In the genomic region with DNA sequence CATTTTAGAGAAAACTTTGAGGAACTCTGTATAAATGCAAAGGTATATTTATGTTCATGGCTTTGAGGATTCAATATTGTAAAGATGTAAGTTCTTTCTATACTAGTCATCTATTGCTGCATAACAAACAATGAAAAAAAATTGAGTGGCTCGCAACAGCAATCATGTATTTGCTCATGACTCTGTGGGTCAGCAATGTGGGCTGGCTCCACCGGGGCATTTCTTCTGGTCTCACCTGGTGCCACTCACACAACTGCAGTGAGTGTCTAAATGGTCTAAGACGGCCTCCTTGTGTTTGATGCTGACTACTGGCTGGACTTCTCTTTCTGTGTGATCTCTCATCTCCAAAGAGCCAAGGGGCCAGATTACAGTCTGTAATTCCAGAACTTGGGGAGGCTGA, we compare ENCODE assay signal across 27 cellular contexts. TPM values are rescaled to one million over a fixed set of nuclear protein-coding genes. Genes with fewer than 3 reads are reported as not detected.
DNase-seq lines count a peak whose midpoint lies in the region; ATAC-seq lines count a peak whose summit lies in the region.
"Had no signal": no experiment of that assay in that cellular context is flagged by ENCODE, and none has a peak within 500 bp of the region (broad histone marks: within the 10 kb centered on the region; RNA-seq: fewer than 3 reads in every experiment).

No MANE protein-coding gene starts in this region.

- H3K27me3 Mint-ChIP-seq in activated CD4-positive, alpha-beta T cell treated with anti-CD3 and anti-CD28 coated beads, Interleukin-2, amount 10 ng/mL, durations not matched to agents 24 days and 14 days = peaks cover 5% of the 10 kb centered on the region

- H3K9ac ChIP-seq in adipocyte (ENCODE audit: low read length) = no peak overlapping the region

- no peak overlapping the region for H3K27ac Mint-ChIP-seq in activated CD4-positive, alpha-beta T cell treated with anti-CD3 and anti-CD28 coated beads, Interleukin-2, amount 10 ng/mL, durations not matched to agents 24 days and 14 days
- H3K27ac Mint-ChIP-seq: CD8-positive, alpha-beta T cell had no signal

- H3K4me3 Mint-ChIP-seq in activated CD4-positive, alpha-beta T cell treated with anti-CD3 and anti-CD28 coated beads, Interleukin-2, amount 10 ng/mL, durations not matched to agents 24 days and 14 days = no peak overlapping the region
- H3K4me3 Mint-ChIP-seq: CD8-positive, alpha-beta T cell had no signal

- no peaks in the 10 kb centered on the region for H3K36me3 Mint-ChIP-seq in activated CD4-positive, alpha-beta T cell treated with anti-CD3 and anti-CD28 coated beads, Interleukin-2, amount 10 ng/mL, durations not matched to agents 24 days and 14 days (ENCODE audit: low read depth)
- H3K36me3 Mint-ChIP-seq: CD8-positive, alpha-beta T cell had no signal

- no peaks in the 10 kb centered on the region for H3K36me3 ChIP-seq in adipocyte (ENCODE audit: control insufficient read depth, insufficient read depth, low read length, severe bottlenecking)
- no peaks in the 10 kb centered on the region for H3K36me3 ChIP-seq in effector memory CD4-positive, alpha-beta T cell (ENCODE audit: control insufficient read depth, insufficient read depth, low read length)
- H3K36me3 ChIP-seq: MG63 had no signal

- H3K27me3 ChIP-seq in adipocyte (replicated peaks; ENCODE audit: control insufficient read depth, insufficient read depth, low read length) = no peaks in the 10 kb centered on the region
- no peaks in the 10 kb centered on the region for H3K27me3 ChIP-seq in effector memory CD4-positive, alpha-beta T cell (replicated peaks; ENCODE audit: control insufficient read depth, insufficient read depth, low read length, poor library complexity, severe bottlenecking)
- H3K27me3 ChIP-seq: MG63 had no signal

- no peak overlapping the region for H3K4me3 ChIP-seq in adipocyte (ENCODE audit: low read length)
- no peak overlapping the region for H3K4me3 ChIP-seq in effector memory CD4-positive, alpha-beta T cell (ENCODE audit: insufficient read depth, low read depth, low read length, poor library complexity, severe bottlenecking)
- H3K4me3 ChIP-seq: K562, MG63 had no signal

- intact Hi-C loops in activated CD4-positive, alpha-beta T cell treated with anti-CD3 and anti-CD28 coated beads, Interleukin-2, amount 10 ng/mL, durations not matched to agents 24 days and 14 days (cut with micrococcal nuclease) = no loop called here

- no peak for ATAC-seq in HG02588 (IDR thresholded peaks at IDR 0.05; ENCODE audit: unreplicated experiment)
- ATAC-seq: CD8-positive, alpha-beta T cell; HepG2; K562; Panc1 had no signal

- H3K4me1 Mint-ChIP-seq in activated CD4-positive, alpha-beta T cell treated with anti-CD3 and anti-CD28 coated beads, Interleukin-2, amount 10 ng/mL, durations not matched to agents 24 days and 14 days = no peaks in the 10 kb centered on the region

- H3K9me3 ChIP-seq in adipocyte (ENCODE audit: control insufficient read depth, low read length) = no peaks in the 10 kb centered on the region
- H3K9me3 ChIP-seq in effector memory CD4-positive, alpha-beta T cell (ENCODE audit: control insufficient read depth, low read length) = no peaks in the 10 kb centered on the region
- H3K9me3 ChIP-seq: Caco-2, MG63 had no signal

- peaks cover 4% of the 10 kb centered on the region for H3K4me1 ChIP-seq in adipocyte (ENCODE audit: control insufficient read depth, insufficient read depth, low read length)
- no peaks in the 10 kb centered on the region for H3K4me1 ChIP-seq in effector memory CD4-positive, alpha-beta T cell (ENCODE audit: control insufficient read depth, insufficient read depth, low read length, poor library complexity, severe bottlenecking)
- H3K4me1 ChIP-seq: Caco-2 had no signal

- no peaks in the 10 kb centered on the region for H3K9me3 Mint-ChIP-seq in activated CD4-positive, alpha-beta T cell treated with anti-CD3 and anti-CD28 coated beads, Interleukin-2, amount 10 ng/mL, durations not matched to agents 24 days and 14 days
- H3K9me3 Mint-ChIP-seq: CD8-positive, alpha-beta T cell had no signal

- DNase-seq in HT1080 (ENCODE audit: low read depth) (peak; percentile 50), adipocyte (ENCODE audit: low read depth) (peak; percentile 29), iris pigment epithelial cell (ENCODE audit: low read depth) (peak; percentile 62), HuH-7.5 (ENCODE audit: low spot score) (no peak)
- no peak for DNase-seq in effector memory CD4-positive, alpha-beta T cell
- DNase-seq in activated CD4-positive, alpha-beta T cell treated with anti-CD3 and anti-CD28 coated beads, Interleukin-2, amount 10 ng/mL, durations not matched to agents 24 days and 14 days = no peak
- DNase-seq: CD8-positive, alpha-beta T cell; DMS 273 treated with DMSO at 0.1 percent for 48 hours; DND-41; Kasumi-1; MG63; NCI-H1105 treated with DMSO at 0.1 percent for 48 hours; NCI-H146; NCI-H1930; NCI-H2107; NCI-H446; NCI-H526; NCI-H82; SHP77 treated with DMSO at 0.1 percent for 48 hours had no signal

- no peak overlapping the region for H3K27ac ChIP-seq in effector memory CD4-positive, alpha-beta T cell (ENCODE audit: insufficient read depth, low read length, poor library complexity, severe bottlenecking)
- H3K27ac ChIP-seq: C4-2B, HL-60, RWPE1 had no signal

RNA-seq across cellular contexts. Expression of a gene that starts 45.2 kb away (rescaled TPM):
- 48.0 and 50.1 TPM in 2 replicates for total RNA-seq in HT1080 (2014; rRNA removed; shearing (Covaris generic))
- polyA plus RNA-seq in HT1080 (2015; cell fraction: cytosol; rRNA removed) = 15.5 and 22.1 TPM in 2 replicates
- 22.7 and 34.6 TPM in 2 replicates for polyA plus RNA-seq in HT1080 (2015; cell fraction: nucleus; rRNA removed)
- total RNA-seq in activated CD4-positive, alpha-beta T cell treated with anti-CD3 and anti-CD28 coated beads, Interleukin-2, amount 10 ng/mL, durations not matched to agents 24 days and 14 days = 60.9 and 63.5 TPM in 2 replicates

Comparison
In these comparisons a context has a peak if more than half of its experiments do, and no peak if none do; other contexts are left out.
1. DNase-seq: peak in HT1080 (single experiment), adipocyte (single experiment) and iris pigment epithelial cell (single experiment); none in effector memory CD4-positive, alpha-beta T cell (0 of 3), activated CD4-positive, alpha-beta T cell treated with anti-CD3 and anti-CD28 coated beads, Interleukin-2, amount 10 ng/mL, durations not matched to agents 24 days and 14 days (single experiment) and HuH-7.5 (single experiment).